10 cellular contexts compared by ENCODE assay signal in genomic region chr22:36300396-36301212, GRCh38. TPM values are rescaled to one million over a fixed set of nuclear protein-coding genes. Genes with fewer than 3 reads are reported as not detected.
A peak's percentile ranks its signal among the peaks of the same experiment; 100 is the strongest.
DNase-seq lines count a peak whose midpoint lies in the region; ATAC-seq and TF ChIP-seq lines count a peak whose summit lies in the region.
"Had no signal": no experiment of that assay in that cellular context is flagged by ENCODE, and none has a peak within 500 bp of the region (broad histone marks: within the 10 kb centered on the region; RNA-seq: fewer than 3 reads in every experiment).

No MANE protein-coding gene starts in this region.

- CTCF ChIA-PET in naive thymus-derived CD4-positive, alpha-beta T cell (lab: Charles Lee): interaction anchor here (0.7 to 7.0 kb wide), 32 partner anchors 11 to 189 kb away, joined by 3 to 119 read pairs (median 5); partner anchors contain the start of gene APOL2

- POLR2A ChIA-PET in naive thymus-derived CD4-positive, alpha-beta T cell (lab: Charles Lee): interaction anchor here (0.6 to 2.2 kb wide), 10 partner anchors 11 to 207 kb away, joined by 3 to 7 read pairs (median 4); partner anchors contain the start of genes FOXRED2 and TXN2

- H3K27me3 Mint-ChIP-seq in activated T-helper 17 cell treated with anti-CD3 and anti-CD28 coated beads, Interleukin-2, amount 50 U/mL, for 72 hours: no peaks in the 10 kb centered on the region
- H3K27me3 Mint-ChIP-seq in naive thymus-derived CD4-positive, alpha-beta T cell: no peaks in the 10 kb centered on the region

- no peak for TF ChIP-seq CTCF in left ventricle myocardium inferior (IDR thresholded peaks at IDR 0.05; ENCODE audit: borderline replicate concordance)
- TF ChIP-seq CTCF in brain microvascular endothelial cell (IDR thresholded peaks at IDR 0.05; ENCODE audit: low read depth, low read length, missing control alignments): no peak

- peaks cover 100% of the 10 kb centered on the region for H3K36me3 Mint-ChIP-seq in activated T-helper 17 cell treated with anti-CD3 and anti-CD28 coated beads, Interleukin-2, amount 50 U/mL, for 72 hours (ENCODE audit: low read depth)
- H3K36me3 Mint-ChIP-seq in naive thymus-derived CD4-positive, alpha-beta T cell: peaks cover 3 to 64% (median 37%) of the 10 kb centered on the region in 5 donors

- H3K36me3 ChIP-seq in left ventricle myocardium inferior (peaks cover 100% of the 10 kb centered on the region), brain microvascular endothelial cell (replicated peaks) (peaks cover 99% of the 10 kb centered on the region)
- peaks cover 66 to 100% (median 71%) of the 10 kb centered on the region in 3 experiments for H3K36me3 ChIP-seq in naive thymus-derived CD4-positive, alpha-beta T cell (ENCODE audit: control insufficient read depth in 2 of 3, insufficient read depth in 3 of 3, low read length in 3 of 3)

- peak overlapping the region; percentile 22 for H3K27ac ChIP-seq in left ventricle myocardium inferior (replicated peaks)
- peak overlapping the region; percentile 15 for H3K27ac ChIP-seq in naive thymus-derived CD4-positive, alpha-beta T cell (ENCODE audit: low read depth, low read length)
- no peak overlapping the region for H3K27ac ChIP-seq in brain microvascular endothelial cell
- H3K27ac ChIP-seq: foreskin keratinocyte had no signal

- no peaks in the 10 kb centered on the region for H3K9me3 Mint-ChIP-seq in activated T-helper 17 cell treated with anti-CD3 and anti-CD28 coated beads, Interleukin-2, amount 50 U/mL, for 72 hours
- H3K9me3 Mint-ChIP-seq in naive thymus-derived CD4-positive, alpha-beta T cell: peaks cover 0 to 2% (median 0%) of the 10 kb centered on the region in 11 donors

- peaks cover 5% of the 10 kb centered on the region for H3K4me1 Mint-ChIP-seq in activated T-helper 17 cell treated with anti-CD3 and anti-CD28 coated beads, Interleukin-2, amount 50 U/mL, for 72 hours
- peaks cover 5 to 17% (median 13%) of the 10 kb centered on the region in 7 donors for H3K4me1 Mint-ChIP-seq in naive thymus-derived CD4-positive, alpha-beta T cell

- no peak for ATAC-seq in activated T-helper 17 cell treated with anti-CD3 and anti-CD28 coated beads, Interleukin-2, amount 50 U/mL, for 72 hours (replicated peaks)
- ATAC-seq in naive thymus-derived CD4-positive, alpha-beta T cell: no peak
- ATAC-seq in HG03045 (IDR thresholded peaks at IDR 0.05; ENCODE audit: unreplicated experiment): no peak

- no peaks in the 10 kb centered on the region for H3K9me3 ChIP-seq in left ventricle myocardium inferior (replicated peaks)
- no peaks in the 10 kb centered on the region for H3K9me3 ChIP-seq in naive thymus-derived CD4-positive, alpha-beta T cell (ENCODE audit: control insufficient read depth in 2 of 3, low read length in 3 of 3)

- DNase-seq in left ventricle myocardium inferior: no peak
- DNase-seq in cardiac septum (ENCODE audit: low spot score): no peak
- peak in 1 of 9 donors; percentile 6 for DNase-seq in naive thymus-derived CD4-positive, alpha-beta T cell
- no peak for DNase-seq in COLO668 (lab: John Stamatoyannopoulos, UW; ENCODE audit: unreplicated experiment)
- DNase-seq in brain microvascular endothelial cell: no peak
- no peak for DNase-seq in AML-193 (lab: John Stamatoyannopoulos, UW)

- H3K4me3 ChIP-seq in left ventricle myocardium inferior (no peak overlapping the region), brain microvascular endothelial cell (ENCODE audit: low read depth, low read length) (no peak overlapping the region)
- H3K4me3 ChIP-seq in naive thymus-derived CD4-positive, alpha-beta T cell (ENCODE audit: low read length): no peak overlapping the region
- H3K4me3 ChIP-seq: K562 had no signal

- peaks cover 15% of the 10 kb centered on the region for H3K4me1 ChIP-seq in left ventricle myocardium inferior
- peaks cover 0 to 3% of the 10 kb centered on the region in 2 donors for H3K4me1 ChIP-seq in naive thymus-derived CD4-positive, alpha-beta T cell (ENCODE audit: control insufficient read depth in 2 of 2, insufficient read depth in 2 of 2, low read length in 2 of 2)
- H3K4me1 ChIP-seq: foreskin keratinocyte had no signal

- intact Hi-C loops in left ventricle myocardium inferior (cut with micrococcal nuclease) (loop anchor here (5.0 kb wide), 1 partner anchor 172 kb away; no protein-coding TSS in a partner anchor), cardiac septum (cut with DNase I) (loop anchor here (2.0 kb wide), 1 partner anchor 170 kb away; no protein-coding TSS in a partner anchor)
- intact Hi-C loops in naive thymus-derived CD4-positive, alpha-beta T cell (cut with micrococcal nuclease): loop anchor here (1.0 kb wide), 6 partner anchors 31 to 186 kb away; partner anchors contain the start of gene TXN2 (in 1 of the 2)

- H3K27ac Mint-ChIP-seq in activated T-helper 17 cell treated with anti-CD3 and anti-CD28 coated beads, Interleukin-2, amount 50 U/mL, for 72 hours: peak overlapping the region; percentile 54
- peak overlapping the region in 8 of 9 donors; percentile 29 to 80 (median 76) for H3K27ac Mint-ChIP-seq in naive thymus-derived CD4-positive, alpha-beta T cell

- H3K27me3 ChIP-seq in left ventricle myocardium inferior (ENCODE audit: low read depth) (no peaks in the 10 kb centered on the region), brain microvascular endothelial cell (replicated peaks) (no peaks in the 10 kb centered on the region)
- no peaks in the 10 kb centered on the region for H3K27me3 ChIP-seq in naive thymus-derived CD4-positive, alpha-beta T cell (ENCODE audit: control insufficient read depth in 2 of 2, insufficient read depth in 2 of 2, low read length in 2 of 2)
- H3K27me3 ChIP-seq: foreskin keratinocyte had no signal

- in situ Hi-C loops in brain microvascular endothelial cell (cut with HindIII; ENCODE audit: low pct_ligation_motif_present, low sequenced_read_pairs): no loop called here

- no peak overlapping the region for H3K4me3 Mint-ChIP-seq in activated T-helper 17 cell treated with anti-CD3 and anti-CD28 coated beads, Interleukin-2, amount 50 U/mL, for 72 hours
- no peak overlapping the region for H3K4me3 Mint-ChIP-seq in naive thymus-derived CD4-positive, alpha-beta T cell

RNA-seq across cellular contexts. Expression of gene APOL1, which starts 47.7 kb away (rescaled TPM):
- 15.2 TPM for total RNA-seq in left ventricle myocardium inferior
- total RNA-seq in cardiac septum: 25.6 TPM
- total RNA-seq in activated T-helper 17 cell treated with anti-CD3 and anti-CD28 coated beads, Interleukin-2, amount 50 U/mL, for 72 hours: 10 to 100 TPM; 52.8 to 89.4 TPM
- 10 to 100 TPM in 4 of 5 experiments, 1 to 10 TPM in 1; 8.6 to 91.1 (median 18.4) TPM for total RNA-seq in naive thymus-derived CD4-positive, alpha-beta T cell
- 10 to 100 TPM in 1 of 2 donors, 1 to 10 TPM in 1; 6.2 to 14.9 TPM for polyA plus RNA-seq in naive thymus-derived CD4-positive, alpha-beta T cell
